In the genomic region with DNA sequence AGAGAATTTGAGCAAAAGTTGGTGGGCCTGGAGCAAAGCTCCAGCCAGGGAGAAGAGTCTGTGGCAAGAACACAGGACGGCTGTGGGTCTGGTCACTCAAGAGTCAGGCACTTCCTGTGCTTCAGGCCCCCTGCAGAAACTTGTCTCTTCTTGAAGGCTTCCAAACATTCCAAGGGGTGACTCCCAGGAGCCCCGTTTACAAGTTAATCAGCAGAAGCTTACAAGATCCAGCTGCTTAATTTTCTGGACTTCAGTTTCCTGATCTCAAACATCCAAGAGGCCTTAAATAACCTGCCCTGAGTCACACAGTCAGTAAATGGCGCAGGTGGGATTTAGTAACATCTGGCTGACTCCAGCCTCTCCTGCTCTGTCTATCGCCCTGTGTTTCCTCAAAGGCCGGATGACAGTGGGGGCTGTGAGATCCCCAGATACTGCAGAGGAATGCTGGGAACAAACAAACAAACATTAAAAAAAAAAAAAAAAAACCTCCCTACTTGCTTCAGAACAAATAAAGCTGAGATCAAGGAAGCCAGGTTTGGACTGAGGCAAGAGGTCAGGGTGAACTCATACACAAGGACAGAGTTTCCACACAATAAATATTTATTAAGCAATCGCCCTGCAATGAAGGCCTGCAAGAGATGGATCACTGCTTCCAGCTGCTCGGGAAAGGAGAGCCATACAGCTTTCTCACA, we compare ENCODE assay signal across 11 cellular contexts.
DNase-seq lines count a peak whose midpoint lies in the region; ATAC-seq and TF ChIP-seq lines count a peak whose summit lies in the region.
"Had no signal": no experiment of that assay in that cellular context is flagged by ENCODE, and none has a peak within 500 bp of the region (broad histone marks: within the 10 kb centered on the region; RNA-seq: fewer than 3 reads in every experiment).

No MANE protein-coding gene starts in this region.

- H3K27me3 ChIP-seq in fibroblast of lung (ENCODE audit: control insufficient read depth, insufficient read depth, low read length) (no peaks in the 10 kb centered on the region), mucosa of rectum (ENCODE audit: control insufficient read depth in 2 of 2, insufficient read depth in 2 of 2, low read length in 2 of 2) (no peaks in the 10 kb centered on the region)

- no peaks in the 10 kb centered on the region for H3K36me3 ChIP-seq in fibroblast of lung (ENCODE audit: control insufficient read depth, insufficient read depth, low read length)
- H3K36me3 ChIP-seq in mucosa of rectum (ENCODE audit: control insufficient read depth in 2 of 2, insufficient read depth in 2 of 2, low read length in 2 of 2), result no peaks in the 10 kb centered on the region

- H3K9ac ChIP-seq in fibroblast of lung (ENCODE audit: insufficient read depth, low read length), result no peak overlapping the region
- H3K9ac ChIP-seq in mucosa of rectum (ENCODE audit: low read depth in 1 of 2, low read length in 2 of 2), result no peak overlapping the region

- H3K4me3 ChIP-seq in fibroblast of lung (replicated peaks in 1 of 4; ENCODE audit: control extremely low read depth in 1 of 4, insufficient read depth in 1 of 4, low read depth in 3 of 4, low read length in 4 of 4) (no peak overlapping the region), mucosa of rectum (ENCODE audit: low read length in 2 of 2) (no peak overlapping the region)

- peak overlapping the region; percentile 48 for H3K4me2 ChIP-seq in fibroblast of lung (ENCODE audit: extremely low read depth, insufficient read depth, low read length)

- H3K79me2 ChIP-seq in fibroblast of lung (ENCODE audit: control insufficient read depth, insufficient read depth, low read length), result no peaks in the 10 kb centered on the region

- H4K20me1 ChIP-seq in fibroblast of lung (ENCODE audit: control insufficient read depth, extremely low read depth, insufficient read depth, low read length), result no peaks in the 10 kb centered on the region

- no peak for TF ChIP-seq CTCF in fibroblast of lung (conservative IDR thresholded peaks at IDR 0.05 in 1 of 2, IDR thresholded peaks at IDR 0.05 in 1 of 2; ENCODE audit: low read depth in 1 of 2, low read length in 2 of 2)

- no peak for DNase-seq in Right ventricle myocardium inferior (ENCODE audit: missing footprints)
- DNase-seq in cardiac septum (ENCODE audit: low spot score), result no peak
- peak; percentile 37 to 96 for DNase-seq in fibroblast of lung (ENCODE audit: low read depth in 2 of 2)
- DNase-seq in epidermal melanocyte (ENCODE audit: insufficient read length, low spot score), result no peak
- no peak for DNase-seq in SK-N-DZ (ENCODE audit: low spot score)
- DNase-seq: activated CD8-positive, alpha-beta memory T cell treated with anti-CD3 and anti-CD28 coated beads, Interleukin-2, amount 10 ng/mL, durations not matched to agents 7 days and 5 days; retina had no signal

- ATAC-seq in Right ventricle myocardium inferior, result peak; percentile 75
- no peak for ATAC-seq in GM21619 (IDR thresholded peaks at IDR 0.05; ENCODE audit: unreplicated experiment)
- no peak for ATAC-seq in GM19395 (IDR thresholded peaks at IDR 0.05; ENCODE audit: unreplicated experiment)
- ATAC-seq: activated CD8-positive, alpha-beta memory T cell treated with anti-CD3 and anti-CD28 coated beads, Interleukin-2, amount 10 ng/mL, durations not matched to agents 7 days and 5 days; Panc1 had no signal

- H3K9me3 ChIP-seq in fibroblast of lung (ENCODE audit: control insufficient read depth, insufficient read depth, low read depth, low read length) (no peaks in the 10 kb centered on the region), mucosa of rectum (ENCODE audit: control insufficient read depth in 2 of 2, low read length in 2 of 2) (no peaks in the 10 kb centered on the region)

- peaks cover 27% of the 10 kb centered on the region for H3K4me1 ChIP-seq in fibroblast of lung (ENCODE audit: control insufficient read depth, extremely low read depth, insufficient read depth, low read length)
- H3K4me1 ChIP-seq in mucosa of rectum (ENCODE audit: control insufficient read depth in 2 of 2, insufficient read depth in 2 of 2, low read length in 2 of 2), result no peaks in the 10 kb centered on the region

- H2AFZ ChIP-seq in fibroblast of lung (ENCODE audit: low read length), result no peak overlapping the region

- H3K27ac ChIP-seq in fibroblast of lung (ENCODE audit: insufficient read depth, low read length), result peak overlapping the region; percentile 69
- peak overlapping the region; percentile 12 to 35 for H3K27ac ChIP-seq in mucosa of rectum (ENCODE audit: low read depth in 2 of 2, low read length in 2 of 2)

- intact Hi-C loops in Right ventricle myocardium inferior (cut with DNase I) (loop anchor here (5.0 kb wide), 1 partner anchor 35 kb away; no protein-coding TSS in a partner anchor), cardiac septum (cut with DNase I) (no loop called here)

Comparison
In these comparisons a context has a peak if more than half of its experiments do, and no peak if none do; other contexts are left out.
1. DNase-seq: peak in fibroblast of lung (2 of 2); none in Right ventricle myocardium inferior (single experiment), cardiac septum (single experiment), epidermal melanocyte (single experiment) and SK-N-DZ (single experiment).